8 cellular contexts compared by ENCODE assay signal in the genomic region with DNA sequence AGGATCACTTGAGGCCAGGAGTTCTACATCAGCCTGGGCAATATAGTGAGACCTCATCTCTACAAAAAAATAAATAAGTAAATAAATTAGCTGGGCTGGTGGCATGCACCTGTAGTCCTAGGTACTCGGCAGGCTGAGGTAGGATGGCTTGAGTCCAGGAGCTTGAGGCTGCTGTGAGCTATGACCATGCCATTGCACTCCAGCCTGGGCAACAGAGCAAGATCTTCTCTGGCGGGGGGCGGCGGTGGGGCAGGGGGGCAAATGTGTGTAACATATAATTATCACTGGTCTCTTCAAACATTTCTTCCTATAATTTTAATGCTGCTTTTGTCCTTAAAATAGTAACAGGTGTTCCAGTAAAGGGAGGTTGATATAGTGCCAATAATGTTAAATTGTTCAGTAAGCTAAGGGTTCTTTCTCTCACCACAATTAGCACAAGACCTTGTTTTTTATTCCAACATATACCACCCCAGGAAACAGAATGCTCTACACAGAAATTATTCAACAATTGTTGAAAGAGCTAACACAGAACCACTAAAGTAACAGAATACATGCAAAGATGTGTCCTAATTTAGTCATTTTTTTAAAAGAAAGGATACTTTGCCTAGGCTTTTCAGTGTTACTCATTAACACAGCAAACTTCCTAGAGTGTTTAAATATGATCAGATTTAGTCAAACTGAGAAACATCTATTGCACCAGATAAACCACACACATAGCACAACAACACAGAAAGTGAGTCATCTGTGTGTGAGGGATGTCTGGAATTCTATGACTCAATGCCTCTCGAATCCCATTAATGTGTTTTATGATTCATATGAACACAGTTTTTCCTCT. TPM values are rescaled to one million over a fixed set of nuclear protein-coding genes. Genes with fewer than 3 reads are reported as not detected.
DNase-seq lines count a peak whose midpoint lies in the region; ATAC-seq, FAIRE-seq and TF ChIP-seq lines count a peak whose summit lies in the region.

No MANE protein-coding gene starts in this region.

- FAIRE-seq in H54 (lab: Jason Lieb, UNC) (peak; percentile 99), D721Med (lab: Jason Lieb, UNC) (no peak)

- TF ChIP-seq CTCF in astrocyte of the spinal cord (IDR thresholded peaks at IDR 0.05; ENCODE audit: low read depth, low read length) (no peak), lung (IDR thresholded peaks at IDR 0.05; ENCODE audit: control extremely low read depth, extremely low read depth) (no peak), D721Med (IDR thresholded peaks at IDR 0.05; ENCODE audit: insufficient read depth, missing control alignments) (no peak)

- H3K27me3 ChIP-seq in MG63 (no peaks in the 10 kb centered on the region), lung (ENCODE audit: control insufficient read depth, insufficient read depth) (no peaks in the 10 kb centered on the region)

- H3K4me1 ChIP-seq in lung (ENCODE audit: control insufficient read depth in 2 of 2, insufficient read depth in 2 of 2, low read length in 2 of 2): peaks cover 0 to 6% of the 10 kb centered on the region in 2 donors

- H3K27ac ChIP-seq in lung (ENCODE audit: low read depth in 1 of 2, low read length in 1 of 2): peak overlapping the region in 1 of 2 donors; percentile 66

- no peak for TF ChIP-seq POLR2A in H54 (IDR thresholded peaks at IDR 0.05; ENCODE audit: low read depth, low read length)

- in situ Hi-C loops in astrocyte of the spinal cord (cut with HindIII; ENCODE audit: low sequenced_read_pairs): no loop called here

- H3K9me3 ChIP-seq in MG63 (no peaks in the 10 kb centered on the region), lung (ENCODE audit: control insufficient read depth in 2 of 2, insufficient read depth in 1 of 2, low read length in 1 of 2) (no peaks in the 10 kb centered on the region)

- H3K36me3 ChIP-seq in MG63: peaks cover 3% of the 10 kb centered on the region; the same call in 1 of the 2 replicates
- no peaks in the 10 kb centered on the region for H3K36me3 ChIP-seq in lung (ENCODE audit: control insufficient read depth in 2 of 2, insufficient read depth in 2 of 2, low read length in 2 of 2)

- 72 to 76% methylated on average over 5 of the region's 5 CpGs for WGBS in lung, 2 donors

- DNase-seq in NOMO-1 (lab: John Stamatoyannopoulos, UW; ENCODE audit: unreplicated experiment in 2 of 2) (peak; percentile 6 to 49), NOMO-1 treated with dmso at 0.1 percent for 144 hours (lab: John Stamatoyannopoulos, UW; ENCODE audit: unreplicated experiment) (no peak), H54 (ENCODE audit: insufficient read length, low spot score) (peak; percentile 45), MG63 (peak; percentile 41), astrocyte of the spinal cord (ENCODE audit: low read depth, low spot score) (peak; percentile 94), lung (ENCODE audit: low spot score) (peak; percentile 33), D721Med (ENCODE audit: insufficient read length, low spot score) (no peak), T-helper 9 cell (no peak)

- H3K4me3 ChIP-seq in MG63: no peak overlapping the region
- no peak overlapping the region for H3K4me3 ChIP-seq in astrocyte of the spinal cord (ENCODE audit: low read depth, low read length)
- H3K4me3 ChIP-seq in lung: no peak overlapping the region

- ATAC-seq in lung (ENCODE audit: insufficient read depth, low FRiP score): peak; percentile 90

RNA-seq across cellular contexts. Expression of a gene that starts 29.1 kb away (rescaled TPM):
- 25.1 and 31.1 TPM in 2 replicates for total RNA-seq in MG63 (2014; rRNA removed; shearing (Covaris generic); ENCODE audit: low replicate concordance)
- 10 to 100 TPM; 64.3 to 66.7 TPM for total RNA-seq in lung
- polyA plus RNA-seq in lung: 10 to 100 TPM; 11.1 to 14.1 TPM

Comparison
In these comparisons a context has a peak if more than half of its experiments do, and no peak if none do; other contexts are left out.
1. DNase-seq: peak in NOMO-1 (2 of 2), H54 (single experiment), MG63 (single experiment), astrocyte of the spinal cord (single experiment) and lung (single experiment); none in NOMO-1 treated with dmso at 0.1 percent for 144 hours (single experiment), D721Med (single experiment) and T-helper 9 cell (single experiment).